In the genomic region with DNA sequence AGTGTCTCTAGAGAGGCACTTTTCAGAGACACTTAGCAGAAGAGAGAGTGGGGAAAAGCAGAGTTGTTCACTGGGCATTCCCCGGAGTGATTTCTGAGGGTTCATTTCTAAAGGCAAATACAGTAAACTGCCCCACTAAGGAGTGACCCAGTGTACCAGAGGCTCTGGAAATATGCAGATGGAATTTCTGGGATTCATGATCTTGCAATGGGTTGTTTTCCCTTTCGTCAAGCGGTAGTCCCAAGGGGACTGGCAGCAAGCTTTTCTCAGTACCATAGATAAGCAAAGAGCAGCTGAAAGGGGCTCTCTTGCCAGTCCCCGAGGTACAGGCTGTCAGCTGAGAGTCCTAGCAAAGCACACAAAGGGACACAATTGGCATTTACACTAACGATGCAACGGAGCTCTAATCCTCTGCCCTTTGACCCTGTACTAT, we compare ENCODE assay signal across 24 cellular contexts.
DNase-seq lines count a peak whose midpoint lies in the region; ATAC-seq and TF ChIP-seq lines count a peak whose summit lies in the region.
"Had no signal": no experiment of that assay in that cellular context is flagged by ENCODE, and none has a peak within 500 bp of the region (broad histone marks: within the 10 kb centered on the region; RNA-seq: fewer than 3 reads in every experiment).

No MANE protein-coding gene starts in this region.

- no peaks in the 10 kb centered on the region for H3K27me3 ChIP-seq in breast epithelium
- H3K27me3 ChIP-seq: uterus had no signal

- no peaks in the 10 kb centered on the region for H3K4me1 ChIP-seq in breast epithelium
- H3K4me1 ChIP-seq: uterus had no signal

- intact Hi-C loops in Right ventricle myocardium inferior (cut with DNase I) = no loop called here
- intact Hi-C loops in cardiac septum (cut with DNase I) = loop anchor here (5.0 kb wide), 1 partner anchor 156 kb away; the partner anchor contains the start of gene SEMA6D
- intact Hi-C loops in breast epithelium (cut with DNase I; ENCODE audit: low total_unique reads) = no loop called here

- no peak overlapping the region for H3K4me3 ChIP-seq in breast epithelium
- H3K4me3 ChIP-seq: PC-9, uterus had no signal

- no peak for TF ChIP-seq CTCF in breast epithelium (IDR thresholded peaks at IDR 0.05)

- peak; percentile 64 for ATAC-seq in Right ventricle myocardium inferior
- no peak for ATAC-seq in GM18907 (IDR thresholded peaks at IDR 0.05; ENCODE audit: unreplicated experiment)
- ATAC-seq: activated CD8-positive, alpha-beta memory T cell treated with anti-CD3 and anti-CD28 coated beads, Interleukin-2, amount 10 ng/mL, durations not matched to agents 7 days and 5 days; SK-N-SH treated with all-trans-retinoic acid at 6 μM for 48 hours; stimulated activated naive CD8-positive, alpha-beta T cell treated with anti-CD3 and anti-CD28 coated beads, Interleukin-15, amount 100 ng/mL, for 72 hours had no signal

- peaks cover 0 to 5% of the 10 kb centered on the region in 2 donors for H3K9me3 ChIP-seq in breast epithelium
- H3K9me3 ChIP-seq: uterus had no signal

- no peak for DNase-seq in Right ventricle myocardium inferior (ENCODE audit: missing footprints)
- DNase-seq in cardiac septum (ENCODE audit: low spot score) = no peak
- DNase-seq in fibroblast of peridontal ligament (ENCODE audit: extremely low read depth) = peak; percentile 81
- peak; percentile 13 for DNase-seq in mucosa of gallbladder (ENCODE audit: low spot score)
- no peak for DNase-seq in GM03348 (ENCODE audit: low spot score)
- no peak for DNase-seq in breast epithelium (ENCODE audit: low spot score in 2 of 2)
- DNase-seq in HPDE6-E6E7 (ENCODE audit: extremely low spot score) = no peak
- DNase-seq: activated CD8-positive, alpha-beta memory T cell treated with anti-CD3 and anti-CD28 coated beads, Interleukin-2, amount 10 ng/mL, durations not matched to agents 7 days and 5 days; activated effector memory CD4-positive, alpha-beta T cell treated with anti-CD3 and anti-CD28 coated beads, Interleukin-2, amount 50 U/mL, for 16 hours; amniotic stem cell; CD4-positive, alpha-beta T cell; DMS79; H7; KBM-7; NCI-H1105 treated with DMSO at 0.1 percent for 48 hours; NCI-H526 treated with DMSO at 0.1 percent for 48 hours; PC-9; stimulated activated CD4-positive, alpha-beta T cell treated with anti-CD3 and anti-CD28 coated beads, Interleukin-1b, Interleukin-23, amount 100 ng/mL, for 48 hours; stimulated activated naive CD8-positive, alpha-beta T cell treated with anti-CD3 and anti-CD28 coated beads, Interleukin-15, amount 100 ng/mL, for 72 hours; T1000; uterus had no signal

- H3K27ac ChIP-seq in breast epithelium = no peak overlapping the region
- H3K27ac ChIP-seq: epithelial cell of prostate, PC-9, uterus had no signal

- no peaks in the 10 kb centered on the region for H3K36me3 ChIP-seq in breast epithelium
- H3K36me3 ChIP-seq: uterus had no signal

- TF ChIP-seq POLR2A in breast epithelium (IDR thresholded peaks at IDR 0.05) = no peak

Comparison
In these comparisons a context has a peak if more than half of its experiments do, and no peak if none do; other contexts are left out.
1. DNase-seq: peak in fibroblast of peridontal ligament (single experiment) and mucosa of gallbladder (single experiment); none in Right ventricle myocardium inferior (single experiment), cardiac septum (single experiment), GM03348 (single experiment), breast epithelium (0 of 2) and HPDE6-E6E7 (single experiment).